24 cellular contexts compared by ENCODE assay signal in the genomic region with DNA sequence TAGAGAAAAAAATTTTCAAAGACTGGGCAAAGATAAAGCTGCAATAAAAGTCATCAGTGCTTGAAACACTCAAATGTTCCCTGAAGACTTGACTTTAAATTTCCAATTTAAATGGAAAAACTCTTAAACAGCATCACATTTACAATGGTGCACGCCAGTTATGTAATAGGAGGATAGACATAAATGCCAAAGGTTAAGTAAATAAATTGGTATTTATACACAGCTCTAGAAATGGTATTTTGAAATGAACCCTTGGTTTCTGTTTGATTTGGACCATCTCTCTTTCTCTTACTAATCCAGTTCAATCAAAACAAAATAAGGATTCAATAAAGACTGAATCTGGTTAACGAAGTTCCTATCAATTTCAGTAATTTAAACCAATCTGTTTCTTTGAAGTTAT.
"Had no signal": no experiment of that assay in that cellular context is flagged by ENCODE, and none has a peak within 500 bp of the region (broad histone marks: within the 10 kb centered on the region; RNA-seq: fewer than 3 reads in every experiment).

No MANE protein-coding gene starts in this region.

- H3K4me1 ChIP-seq: SJCRH30 had no signal

- H3K4me1 Mint-ChIP-seq: T-helper 17 cell had no signal

- H3K27me3 Mint-ChIP-seq: T-helper 17 cell had no signal

- ATAC-seq: K562, Panc1, Right ventricle myocardium inferior, SK-N-SH treated with all-trans-retinoic acid at 6 μM for 48 hours, T-helper 17 cell had no signal

- H3K36me3 ChIP-seq: SJCRH30 had no signal

- H3K27ac Mint-ChIP-seq: IgD-negative memory B cell, T-helper 17 cell had no signal

- H3K4me3 Mint-ChIP-seq: IgD-negative memory B cell, T-helper 17 cell had no signal

- H3K4me2 ChIP-seq: KMS-11 had no signal

- H3K27me3 ChIP-seq: SJCRH30 had no signal

- H3K9ac ChIP-seq: KMS-11 had no signal

- H3K4me3 ChIP-seq: K562, SJCRH30 had no signal

- DNase-seq: Kasumi-1, MM.1S, NCI-H1105 treated with DMSO at 0.1 percent for 48 hours, NCI-H1417 treated with DMSO at 0.1 percent for 48 hours, NCI-H146, NCI-H1694 treated with DMSO at 0.1 percent for 48 hours, NCI-H1930, NCI-H2081, NCI-H2107, NCI-H2227 treated with DMSO at 0.1 percent for 48 hours, NCI-H524, NCI-H526 treated with DMSO at 0.1 percent for 48 hours, NCI-H82, SHP77 treated with DMSO at 0.1 percent for 48 hours, SJCRH30, T-helper 1 cell, T-helper 17 cell had no signal

- H3K9me3 ChIP-seq: SJCRH30 had no signal

- H3K27ac ChIP-seq: KMS-11, RWPE1, SJCRH30 had no signal
